ENCODE assay signal across 8 cellular contexts in the genomic region with DNA sequence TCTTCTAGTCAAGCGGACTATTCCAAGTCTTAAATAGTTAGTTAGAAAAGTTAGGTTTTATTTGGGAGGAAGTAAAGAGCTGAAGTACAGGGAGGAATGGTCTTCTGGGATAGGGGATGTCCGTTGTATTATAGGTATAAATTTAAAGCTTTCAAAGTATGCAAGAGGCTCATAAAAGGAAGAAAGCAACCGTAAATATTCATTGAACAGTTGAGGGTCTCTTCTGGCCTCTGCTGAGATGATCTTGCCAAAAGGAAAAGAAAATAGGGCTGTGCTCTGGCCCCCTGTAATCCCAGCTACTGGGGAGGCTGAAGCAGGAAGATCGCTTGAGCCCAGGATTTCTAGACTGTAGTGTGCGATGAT. TPM values are rescaled to one million over a fixed set of nuclear protein-coding genes. Genes with fewer than 3 reads are reported as not detected.
A peak's percentile ranks its signal among the peaks of the same experiment; 100 is the strongest.
DNase-seq lines count a peak whose midpoint lies in the region; ATAC-seq and TF ChIP-seq lines count a peak whose summit lies in the region.

No MANE protein-coding gene starts in this region.

- intact Hi-C loops in left ventricle myocardium inferior (cut with micrococcal nuclease) (loop anchor here (10.0 kb wide), 1 partner anchor 85 kb away; a partner anchor contains a TSS), Right ventricle myocardium superior (cut with DNase I) (no loop called here), body of pancreas (cut with DNase I) (no loop called here)

- H3K36me3 ChIP-seq in left ventricle myocardium inferior (no peaks in the 10 kb centered on the region), body of pancreas (replicated peaks in 1 of 2; ENCODE audit: insufficient read depth in 1 of 2, low read depth in 2 of 2) (no peaks in the 10 kb centered on the region), mesodermal cell (ENCODE audit: control insufficient read depth, insufficient read depth, low read length) (peaks cover 15% of the 10 kb centered on the region)

- WGBS in body of pancreas, 2 donors, result 31 to 35% methylated on average over 5 of the region's 5 CpGs
- WGBS in mesodermal cell (ENCODE audit: insufficient coverage in 2 of 2), 2 experiments, result 38 to 59% methylated on average over 3 to 4 of the region's 5 CpGs

- peaks cover 20% of the 10 kb centered on the region for H3K4me1 ChIP-seq in left ventricle myocardium inferior
- peaks cover 12% of the 10 kb centered on the region for H3K4me1 ChIP-seq in body of pancreas
- no peaks in the 10 kb centered on the region for H3K4me1 ChIP-seq in mesodermal cell (ENCODE audit: control insufficient read depth, insufficient read depth, low read length, poor library complexity, severe bottlenecking)

- H3K27ac ChIP-seq in left ventricle myocardium inferior (replicated peaks) (peak overlapping the region; percentile 90), body of pancreas (peak overlapping the region; percentile 78 to 92 (median 88)), mesodermal cell (ENCODE audit: low read depth, low read length, severe bottlenecking) (peak overlapping the region; percentile 89)

- peak overlapping the region; percentile 85 for H3K4me3 ChIP-seq in left ventricle myocardium inferior
- no peak overlapping the region for H3K4me3 ChIP-seq in body of pancreas
- peak overlapping the region; percentile 59 for H3K4me3 ChIP-seq in mesodermal cell (ENCODE audit: extremely low read depth, insufficient read depth, low read length, poor library complexity, severe bottlenecking)

- ATAC-seq in Right ventricle myocardium superior (ENCODE audit: poor library complexity), result no peak
- no peak for ATAC-seq in body of pancreas
- no peak for ATAC-seq in GM21786 (IDR thresholded peaks at IDR 0.05; ENCODE audit: unreplicated experiment)

- DNase-seq in left ventricle myocardium inferior (no peak), Right ventricle myocardium superior (no peak), body of pancreas (no peak), NCI-H187 (lab: John Stamatoyannopoulos, UW) (no peak), GM13977 (ENCODE audit: low spot score) (no peak)
- no peak for DNase-seq in stimulated activated CD4-positive, alpha-beta T cell treated with anti-CD3 and anti-CD28 coated beads, Interleukin-2, amount 100 ng/mL, for 48 hours

- no peaks in the 10 kb centered on the region for H3K9me3 ChIP-seq in left ventricle myocardium inferior (replicated peaks)
- no peaks in the 10 kb centered on the region for H3K9me3 ChIP-seq in body of pancreas
- peaks cover 4% of the 10 kb centered on the region for H3K9me3 ChIP-seq in mesodermal cell (ENCODE audit: control insufficient read depth, low read length)

- in situ Hi-C loops in GM13977 (cut with MboI; ENCODE audit: low pct_unique_long_range_greater_than_20kb, low sequenced_read_pairs, unreplicated experiment), result no loop called here

- TF ChIP-seq CTCF in left ventricle myocardium inferior (IDR thresholded peaks at IDR 0.05; ENCODE audit: borderline replicate concordance), result no peak
- no peak for TF ChIP-seq CTCF in body of pancreas (IDR thresholded peaks at IDR 0.05)
- TF ChIP-seq CTCF in GM13977 (IDR thresholded peaks at IDR 0.05; ENCODE audit: extremely low read depth, insufficient read depth, missing control alignments), result no peak

- H3K27me3 ChIP-seq in left ventricle myocardium inferior (ENCODE audit: low read depth), result peaks cover 6% of the 10 kb centered on the region
- H3K27me3 ChIP-seq in body of pancreas, result no peaks in the 10 kb centered on the region

- no peak for TF ChIP-seq POLR2A in body of pancreas (IDR thresholded peaks at IDR 0.05)

RNA-seq across cellular contexts. Expression of a gene that starts 0.4 kb away (rescaled TPM):
- total RNA-seq in left ventricle myocardium inferior, result 2.2 TPM
- 2.7 TPM for total RNA-seq in Right ventricle myocardium superior
- 1 to 10 TPM; 4.7 to 6.9 TPM for total RNA-seq in body of pancreas
- 33.1 TPM for polyA plus RNA-seq in mesodermal cell (2013, experiment 1 of 2)
- polyA plus RNA-seq in mesodermal cell (2013, experiment 2 of 2), result 30.8 TPM

RNA-seq across cellular contexts. Expression of a gene that starts 4.9 kb away (rescaled TPM):
- total RNA-seq in left ventricle myocardium inferior, result not detected
- not detected for total RNA-seq in Right ventricle myocardium superior
- total RNA-seq in body of pancreas, result not detected
- polyA plus RNA-seq in mesodermal cell (2013, experiment 1 of 2), result not detected
- polyA plus RNA-seq in mesodermal cell (2013, experiment 2 of 2), result not detected

RNA-seq across cellular contexts. Expression of a gene that starts 18.8 kb away (rescaled TPM):
- total RNA-seq in left ventricle myocardium inferior (3.6 TPM), Right ventricle myocardium superior (2.9 TPM), body of pancreas (1 to 10 TPM; 1.6 to 2.1 TPM)
- 1.00 TPM for polyA plus RNA-seq in mesodermal cell (2013, experiment 1 of 2)
- polyA plus RNA-seq in mesodermal cell (2013, experiment 2 of 2), result 0.91 TPM

RNA-seq across cellular contexts. Expression of a gene that starts 38.4 kb away (rescaled TPM):
- total RNA-seq in left ventricle myocardium inferior (0.49 TPM), Right ventricle myocardium superior (0.40 TPM), body of pancreas (10 to 100 TPM; 44.4 to 45.5 TPM)
- polyA plus RNA-seq in mesodermal cell (2013, experiment 1 of 2), result 0.81 TPM
- 0.25 TPM for polyA plus RNA-seq in mesodermal cell (2013, experiment 2 of 2)

Comparison
In these comparisons a context has a peak if more than half of its experiments do, and no peak if none do; other contexts are left out.
1. H3K4me3 ChIP-seq: peak in left ventricle myocardium inferior (single experiment) and mesodermal cell (single experiment); none in body of pancreas (0 of 2).
2. Peak in every context shown above with its lines, with median percentiles within 50 percentile points of each other: H3K27ac ChIP-seq.